23 cellular contexts compared by ENCODE assay signal in the genomic region with DNA sequence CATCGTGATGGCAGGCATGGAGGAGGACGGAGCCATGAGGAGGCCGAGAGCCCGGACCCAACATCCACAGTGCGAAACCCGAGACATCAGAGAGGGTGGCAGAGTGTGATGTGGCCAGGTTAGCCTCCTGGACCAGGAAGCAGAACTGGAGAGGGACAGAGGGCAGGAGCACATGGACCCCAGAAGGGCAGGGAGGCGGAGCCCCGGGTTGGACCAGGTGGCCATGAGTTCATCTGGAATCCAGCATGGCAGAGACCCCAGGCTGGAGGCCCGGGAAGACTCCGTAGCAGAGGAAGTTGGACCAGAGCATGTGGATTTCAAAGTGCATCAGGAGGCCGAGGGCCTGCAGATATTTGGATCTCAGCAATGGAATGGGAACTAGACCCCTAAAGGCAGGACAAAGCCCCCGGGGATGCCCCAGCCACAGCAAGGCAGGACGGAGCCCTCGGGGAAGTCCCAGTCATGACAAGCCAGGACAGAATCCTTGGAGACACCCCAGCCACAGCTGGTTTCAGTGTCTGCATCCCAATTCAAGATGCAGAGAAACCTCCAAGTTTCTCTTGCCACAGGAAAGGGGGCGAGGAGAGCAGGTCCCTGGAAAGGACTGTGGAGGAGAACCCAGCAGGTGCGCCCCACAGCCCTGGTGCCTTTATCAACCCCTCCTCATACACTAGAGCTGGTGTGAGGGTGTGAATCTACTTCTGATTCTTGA.
"Had no signal": no experiment of that assay in that cellular context is flagged by ENCODE, and none has a peak within 500 bp of the region (broad histone marks: within the 10 kb centered on the region; RNA-seq: fewer than 3 reads in every experiment).

No MANE protein-coding gene starts in this region.

- H3K9me3 ChIP-seq: heart left ventricle, left ventricle myocardium inferior, right atrium auricular region, tibial nerve, upper lobe of left lung had no signal

- H3K4me3 ChIP-seq: heart left ventricle, left ventricle myocardium inferior, right atrium auricular region, tibial nerve, upper lobe of left lung had no signal

- ATAC-seq: heart left ventricle; naive thymus-derived CD8-positive, alpha-beta T cell; sciatic nerve; stimulated activated memory B cell treated with anti-CD40 and anti-IgM and Interleukin-4, amounts not matched to agents 10 μg/mL and 1 μg/mL and 100 μg/mL, for 72 hours; stimulated activated naive CD8-positive, alpha-beta T cell treated with anti-CD3 and anti-CD28 coated beads, Interleukin-15, amount 100 ng/mL, for 72 hours had no signal

- H3K4me1 ChIP-seq: heart left ventricle, left ventricle myocardium inferior, parathyroid adenoma, right atrium auricular region, tibial nerve, upper lobe of left lung had no signal

- DNase-seq: heart left ventricle; hypothalamus; immature natural killer cell; left ventricle myocardium inferior; midbrain; naive thymus-derived CD8-positive, alpha-beta T cell; nucleus accumbens; small intestine; stimulated activated CD4-positive, alpha-beta T cell treated with anti-CD3 and anti-CD28 coated beads, Interleukin-1b, Interleukin-23, amount 100 ng/mL, for 48 hours; stimulated activated CD4-positive, alpha-beta T cell treated with anti-CD3 and anti-CD28 coated beads, Interleukin-2, amount 100 ng/mL, for 48 hours; stimulated activated CD4-positive, alpha-beta T cell treated with anti-CD3 and anti-CD28 coated beads, Interleukin-4, amount 100 ng/mL, for 4 hours; stimulated activated CD8-positive, alpha-beta memory T cell treated with anti-CD3 and anti-CD28 coated beads, Interleukin-4, amount 100 ng/mL, for 48 hours; stimulated activated naive CD4-positive, alpha-beta T cell treated with Interleukin-2 at 50 U/mL for 16 hours; stimulated activated naive CD8-positive, alpha-beta T cell treated with anti-CD3 and anti-CD28 coated beads, Interleukin-15, amount 100 ng/mL, for 72 hours; substantia nigra; upper lobe of left lung had no signal

- H3K79me2 ChIP-seq: parathyroid adenoma had no signal

- H3K27ac ChIP-seq: heart left ventricle, left ventricle myocardium inferior, parathyroid adenoma, right atrium auricular region, tibial nerve, upper lobe of left lung had no signal

- FAIRE-seq: islet of Langerhans, small intestine, urothelium cell line had no signal

- H2AFZ ChIP-seq: parathyroid adenoma had no signal

- H3K27me3 ChIP-seq: right atrium auricular region, tibial nerve, upper lobe of left lung had no signal

- H3K9ac ChIP-seq: parathyroid adenoma had no signal

- H3K36me3 ChIP-seq: heart left ventricle, left ventricle myocardium inferior, right atrium auricular region, tibial nerve, upper lobe of left lung had no signal
